8 cellular contexts compared by ENCODE assay signal in genomic region chr19:45137179-45137761, GRCh38. TPM values are rescaled to one million over a fixed set of nuclear protein-coding genes. Genes with fewer than 3 reads are reported as not detected.
DNase-seq lines count a peak whose midpoint lies in the region; ATAC-seq and TF ChIP-seq lines count a peak whose summit lies in the region.

No MANE protein-coding gene starts in this region.

- H3K27me3 Mint-ChIP-seq in type B pancreatic cell, result no peaks in the 10 kb centered on the region

- no peaks in the 10 kb centered on the region for H3K4me1 ChIP-seq in ectodermal cell (ENCODE audit: control insufficient read depth, insufficient read depth, low read length)

- no peaks in the 10 kb centered on the region for H3K36me3 Mint-ChIP-seq in type B pancreatic cell

- ATAC-seq in HG03432 (IDR thresholded peaks at IDR 0.05; ENCODE audit: unreplicated experiment), result peak; percentile 71

- DNase-seq in NCI-H1417 (lab: John Stamatoyannopoulos, UW), result peak in 2 of 3 experiments; percentile 54 to 83
- DNase-seq in NCI-H1417 treated with DMSO at 0.1 percent for 48 hours (lab: John Stamatoyannopoulos, UW), result no peak
- no peak for DNase-seq in type B pancreatic cell (ENCODE audit: extremely low spot score, unreplicated experiment)
- no peak for DNase-seq in EL
- no peak for DNase-seq in SW480 (ENCODE audit: low spot score)
- DNase-seq in NCI-H446 treated with DMSO at 0.1 percent for 48 hours (lab: John Stamatoyannopoulos, UW), result no peak

- H3K4me3 Mint-ChIP-seq in type B pancreatic cell, result peak overlapping the region; percentile 21

- H3K9me3 ChIP-seq in ectodermal cell (ENCODE audit: control insufficient read depth, low read length), result no peaks in the 10 kb centered on the region

- TF ChIP-seq CTCF in type B pancreatic cell (conservative IDR thresholded peaks at IDR 0.05), result no peak

- peak overlapping the region; percentile 54 for H3K27ac ChIP-seq in ectodermal cell (ENCODE audit: insufficient read depth, low read depth, low read length, poor library complexity, severe bottlenecking)

- H3K36me3 ChIP-seq in ectodermal cell (ENCODE audit: control insufficient read depth, insufficient read depth, low read length), result peaks cover 3% of the 10 kb centered on the region

- peaks cover 29% of the 10 kb centered on the region for H3K4me1 Mint-ChIP-seq in type B pancreatic cell (ENCODE audit: unreplicated experiment)

- H3K4me3 ChIP-seq in ectodermal cell (ENCODE audit: insufficient read depth, low read depth, low read length), result no peak overlapping the region

- no peaks in the 10 kb centered on the region for H3K9me3 Mint-ChIP-seq in type B pancreatic cell

- H3K27me3 ChIP-seq in ectodermal cell (ENCODE audit: control insufficient read depth, insufficient read depth, low read length, poor library complexity, severe bottlenecking), result no peaks in the 10 kb centered on the region

- peak overlapping the region; percentile 54 for H3K27ac Mint-ChIP-seq in type B pancreatic cell

- 91 to 93% methylated on average over 17 of the region's 17 CpGs for WGBS in ectodermal cell, 2 experiments

RNA-seq across cellular contexts. Expression of gene NKPD1, which starts 23.5 kb away (rescaled TPM):
- 0.26 TPM for polyA plus RNA-seq in ectodermal cell (2013, experiment 1 of 4)
- polyA plus RNA-seq in ectodermal cell (2013, experiment 2 of 4), result 0.25 TPM
- 0.37 TPM for polyA plus RNA-seq in ectodermal cell (2013, experiment 3 of 4)
- polyA plus RNA-seq in ectodermal cell (2013, experiment 4 of 4), result 0.24 TPM
- 0.56 and 1.3 TPM in 2 replicates for total RNA-seq in type B pancreatic cell (ENCODE audit: low replicate concordance)

RNA-seq across cellular contexts. Expression of gene TRAPPC6A, which starts 40.8 kb away (rescaled TPM):
- polyA plus RNA-seq in ectodermal cell (2013, experiment 1 of 4), result 44.8 TPM
- polyA plus RNA-seq in ectodermal cell (2013, experiment 2 of 4), result 45.4 TPM
- polyA plus RNA-seq in ectodermal cell (2013, experiment 3 of 4), result 35.6 TPM
- 50.0 TPM for polyA plus RNA-seq in ectodermal cell (2013, experiment 4 of 4)
- total RNA-seq in type B pancreatic cell (ENCODE audit: low replicate concordance), result 36.7 and 41.3 TPM in 2 replicates

RNA-seq across cellular contexts. Expression of gene BLOC1S3, which starts 41.3 kb away (rescaled TPM):
- 6.2 TPM for polyA plus RNA-seq in ectodermal cell (2013, experiment 1 of 4)
- polyA plus RNA-seq in ectodermal cell (2013, experiment 2 of 4), result 4.6 TPM
- polyA plus RNA-seq in ectodermal cell (2013, experiment 3 of 4), result 4.5 TPM
- polyA plus RNA-seq in ectodermal cell (2013, experiment 4 of 4), result 3.9 TPM
- total RNA-seq in type B pancreatic cell (ENCODE audit: low replicate concordance), result 9.2 and 10.2 TPM in 2 replicates

RNA-seq across cellular contexts. Expression of gene PPP1R37, which starts 44.3 kb away (rescaled TPM):
- polyA plus RNA-seq in ectodermal cell (2013, experiment 1 of 4), result 25.4 TPM
- polyA plus RNA-seq in ectodermal cell (2013, experiment 2 of 4), result 24.1 TPM
- 19.8 TPM for polyA plus RNA-seq in ectodermal cell (2013, experiment 3 of 4)
- polyA plus RNA-seq in ectodermal cell (2013, experiment 4 of 4), result 20.7 TPM
- total RNA-seq in type B pancreatic cell (ENCODE audit: low replicate concordance), result 44.7 and 63.7 TPM in 2 replicates

RNA-seq across cellular contexts. Expression of gene GEMIN7, which starts 58.2 kb away (rescaled TPM):
- 24.6 TPM for polyA plus RNA-seq in ectodermal cell (2013, experiment 1 of 4)
- 31.3 TPM for polyA plus RNA-seq in ectodermal cell (2013, experiment 2 of 4)
- polyA plus RNA-seq in ectodermal cell (2013, experiment 3 of 4), result 26.6 TPM
- polyA plus RNA-seq in ectodermal cell (2013, experiment 4 of 4), result 28.1 TPM
- total RNA-seq in type B pancreatic cell (ENCODE audit: low replicate concordance), result 32.2 and 35.6 TPM in 2 replicates

Comparison
In these comparisons a context has a peak if more than half of its experiments do, and no peak if none do; other contexts are left out.
1. DNase-seq: peak in NCI-H1417 (2 of 3); none in NCI-H1417 treated with DMSO at 0.1 percent for 48 hours (single experiment), type B pancreatic cell (single experiment), EL (single experiment), SW480 (single experiment) and NCI-H446 treated with DMSO at 0.1 percent for 48 hours (single experiment).